ENCODE assay signal across 1 cellular context in the genomic region with DNA sequence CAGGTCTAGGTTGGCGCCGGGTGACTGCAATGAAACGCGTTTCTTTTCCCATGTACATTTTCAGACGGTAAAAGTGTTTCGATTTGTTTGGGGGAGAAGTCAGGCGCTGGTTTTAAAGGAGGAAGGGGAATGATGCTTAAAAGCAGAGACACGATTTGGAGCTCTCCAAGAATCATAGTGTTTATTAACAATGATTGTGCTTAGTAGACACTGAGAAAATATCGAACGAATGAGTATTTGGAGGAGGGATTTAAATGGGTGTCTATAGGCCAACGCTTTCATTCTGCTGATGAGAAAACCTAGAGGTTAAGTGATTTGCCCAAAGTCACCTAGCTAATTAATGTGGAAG.
TF ChIP-seq lines count a peak whose summit lies in the region.

No MANE protein-coding gene starts in this region.

TF ChIP-seq in HCT116, 20 proteins besides CTCF, POLR2A, EP300 and RAD21 (continued from another document):
- TF ChIP-seq, protein P1, sequence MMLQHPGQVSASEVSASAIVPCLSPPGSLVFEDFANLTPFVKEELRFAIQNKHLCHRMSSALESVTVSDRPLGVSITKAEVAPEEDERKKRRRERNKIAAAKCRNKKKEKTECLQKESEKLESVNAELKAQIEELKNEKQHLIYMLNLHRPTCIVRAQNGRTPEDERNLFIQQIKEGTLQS (IDR thresholded peaks at IDR 0.05) = no peak
- TF ChIP-seq YY1 (IDR thresholded peaks at IDR 0.05; ENCODE audit: extremely low read depth, insufficient replicate concordance, low read depth, low read length) (no peak), ELF1 (IDR thresholded peaks at IDR 0.05; ENCODE audit: borderline replicate concordance, low read depth) (no peak)
- TF ChIP-seq, protein P2, sequence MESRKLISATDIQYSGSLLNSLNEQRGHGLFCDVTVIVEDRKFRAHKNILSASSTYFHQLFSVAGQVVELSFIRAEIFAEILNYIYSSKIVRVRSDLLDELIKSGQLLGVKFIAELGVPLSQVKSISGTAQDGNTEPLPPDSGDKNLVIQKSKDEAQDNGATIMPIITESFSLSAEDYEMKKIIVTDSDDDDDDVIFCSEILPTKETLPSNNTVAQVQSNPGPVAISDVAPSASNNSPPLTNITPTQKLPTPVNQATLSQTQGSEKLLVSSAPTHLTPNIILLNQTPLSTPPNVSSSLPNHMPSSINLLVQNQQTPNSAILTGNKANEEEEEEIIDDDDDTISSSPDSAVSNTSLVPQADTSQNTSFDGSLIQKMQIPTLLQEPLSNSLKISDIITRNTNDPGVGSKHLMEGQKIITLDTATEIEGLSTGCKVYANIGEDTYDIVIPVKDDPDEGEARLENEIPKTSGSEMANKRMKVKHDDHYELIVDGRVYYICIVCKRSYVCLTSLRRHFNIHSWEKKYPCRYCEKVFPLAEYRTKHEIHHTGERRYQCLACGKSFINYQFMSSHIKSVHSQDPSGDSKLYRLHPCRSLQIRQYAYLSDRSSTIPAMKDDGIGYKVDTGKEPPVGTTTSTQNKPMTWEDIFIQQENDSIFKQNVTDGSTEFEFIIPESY (IDR thresholded peaks at IDR 0.05; ENCODE audit: extremely low read depth, insufficient replicate concordance, low read length) = no peak
